Comparison of ENCODE assay signal across 17 cellular contexts in the genomic region with DNA sequence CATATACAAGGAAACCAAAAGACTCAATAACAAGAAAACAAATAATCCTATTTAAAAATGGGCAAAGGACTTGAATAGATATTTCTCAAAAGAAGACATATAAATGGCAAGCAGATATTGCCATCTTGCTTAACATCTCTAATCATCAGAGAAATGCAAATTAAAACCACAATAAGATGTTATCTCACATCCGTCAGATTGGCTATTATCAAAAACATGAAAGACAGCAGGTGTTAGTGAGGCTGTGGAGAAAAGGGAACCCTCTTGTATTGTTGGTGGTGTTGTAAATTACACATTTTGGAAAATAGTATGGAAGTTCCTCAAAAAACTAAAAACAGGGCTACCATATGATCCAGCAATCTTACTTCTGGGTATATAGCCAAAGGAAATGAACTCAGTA. TPM values are rescaled to one million over a fixed set of nuclear protein-coding genes. Genes with fewer than 3 reads are reported as not detected.
DNase-seq lines count a peak whose midpoint lies in the region; ATAC-seq and TF ChIP-seq lines count a peak whose summit lies in the region.
"Had no signal": no experiment of that assay in that cellular context is flagged by ENCODE, and none has a peak within 500 bp of the region (broad histone marks: within the 10 kb centered on the region; RNA-seq: fewer than 3 reads in every experiment).

No MANE protein-coding gene starts in this region.

- H3K27me3 Mint-ChIP-seq in CD4-positive, CD25-positive, alpha-beta regulatory T cell, result peaks cover 24% of the 10 kb centered on the region
- peaks cover 54% of the 10 kb centered on the region for H3K27me3 Mint-ChIP-seq in central memory CD8-positive, alpha-beta T cell

- no TSS peak for BruUV-seq in OCI-LY7 (replicated peaks; lab: Mats Ljungman, UMichigan)

- POLR2A ChIA-PET in OCI-LY7 (lab: Charles Lee), result interaction anchor here (0.8 kb wide), 1 partner anchor 10 kb away, joined by 4 read pairs; no protein-coding TSS in a partner anchor

- H3K4me3 Mint-ChIP-seq in CD4-positive, CD25-positive, alpha-beta regulatory T cell, result peak overlapping the region in 3 of 4 donors; percentile 12 to 55 (median 53)
- H3K4me3 Mint-ChIP-seq in central memory CD8-positive, alpha-beta T cell, result no peak overlapping the region
- H3K4me3 Mint-ChIP-seq: H9 had no signal

- H3K9me2 ChIP-seq in DOHH2 (replicated peaks; ENCODE audit: control insufficient read depth, low read length) (no peaks in the 10 kb centered on the region), OCI-LY7 (ENCODE audit: insufficient read depth, low read length) (no peaks in the 10 kb centered on the region)

- peak; percentile 34 to 63 for ATAC-seq in CD4-positive, CD25-positive, alpha-beta regulatory T cell (ENCODE audit: low read depth in 2 of 2)
- ATAC-seq in central memory CD8-positive, alpha-beta T cell (replicated peaks; ENCODE audit: extremely low read depth, poor library complexity, severe bottlenecking), result no peak
- ATAC-seq in HG03354 (IDR thresholded peaks at IDR 0.05; ENCODE audit: poor library complexity, severe bottlenecking, unreplicated experiment) (no peak), GM21381 (IDR thresholded peaks at IDR 0.05; ENCODE audit: unreplicated experiment) (no peak)

- H2AFZ ChIP-seq in OCI-LY7 (ENCODE audit: low read length), result peak overlapping the region; percentile 13; the same call in 1 of the 2 replicates

- peaks cover 10 to 40% (median 29%) of the 10 kb centered on the region in 4 donors for H3K4me1 Mint-ChIP-seq in CD4-positive, CD25-positive, alpha-beta regulatory T cell
- no peaks in the 10 kb centered on the region for H3K4me1 Mint-ChIP-seq in central memory CD8-positive, alpha-beta T cell

- no peaks in the 10 kb centered on the region for H3K9me3 ChIP-seq in CD4-positive, CD25-positive, alpha-beta regulatory T cell (ENCODE audit: control insufficient read depth in 2 of 2, low read length in 2 of 2)
- H3K9me3 ChIP-seq in DOHH2 (ENCODE audit: control insufficient read depth, insufficient read depth, low read length) (no peaks in the 10 kb centered on the region), OCI-LY7 (ENCODE audit: low read length) (no peaks in the 10 kb centered on the region)
- H3K9me3 ChIP-seq: BLaER1 had no signal

- intact Hi-C loops in OCI-LY7 (cut with micrococcal nuclease; ENCODE audit: unreplicated experiment), result loop anchor here (2.0 kb wide), 1 partner anchor 316 kb away; no protein-coding TSS in a partner anchor

- no peaks in the 10 kb centered on the region for H4K20me1 ChIP-seq in DOHH2 (ENCODE audit: control insufficient read depth, insufficient read depth, low read depth, low read length)
- no peaks in the 10 kb centered on the region for H4K20me1 ChIP-seq in OCI-LY7 (ENCODE audit: insufficient read depth, low read length)

- H3K27ac Mint-ChIP-seq in CD4-positive, CD25-positive, alpha-beta regulatory T cell, result peak overlapping the region in 2 of 3 donors; percentile 3 to 17
- H3K27ac Mint-ChIP-seq in central memory CD8-positive, alpha-beta T cell (ENCODE audit: low read depth), result peak overlapping the region; percentile 10

- H3F3A ChIP-seq in DOHH2 (ENCODE audit: control insufficient read depth, insufficient read depth), result no peaks in the 10 kb centered on the region

- peaks cover 0 to 1% (median 0%) of the 10 kb centered on the region in 7 donors for H3K9me3 Mint-ChIP-seq in CD4-positive, CD25-positive, alpha-beta regulatory T cell
- no peaks in the 10 kb centered on the region for H3K9me3 Mint-ChIP-seq in central memory CD8-positive, alpha-beta T cell

- no peak overlapping the region for H3K27ac ChIP-seq in CD4-positive, CD25-positive, alpha-beta regulatory T cell (ENCODE audit: insufficient read depth, low read length, poor library complexity, severe bottlenecking)
- no peak overlapping the region for H3K27ac ChIP-seq in DOHH2 (ENCODE audit: low read depth, low read length)
- no peak overlapping the region for H3K27ac ChIP-seq in OCI-LY7 (ENCODE audit: low read depth, low read length, poor library complexity, severe bottlenecking)
- H3K27ac ChIP-seq: 22Rv1, BLaER1 had no signal

- peak overlapping the region; percentile 29 for H3K4me2 ChIP-seq in DOHH2 (ENCODE audit: low read length)
- H3K4me2 ChIP-seq in OCI-LY7 (ENCODE audit: low read length), result peak overlapping the region; percentile 33
- H3K4me2 ChIP-seq: BLaER1 had no signal

- TF ChIP-seq CTCF in DOHH2 (IDR thresholded peaks at IDR 0.05; ENCODE audit: low read depth, low read length, poor library complexity, severe bottlenecking) (no peak), OCI-LY7 (conservative IDR thresholded peaks at IDR 0.05; ENCODE audit: low read length) (no peak)

- CTCF ChIA-PET in OCI-LY7 (lab: Charles Lee; ENCODE audit: unreplicated experiment), result no interaction called here

- H3K4me1 ChIP-seq in CD4-positive, CD25-positive, alpha-beta regulatory T cell (ENCODE audit: control insufficient read depth, insufficient read depth, low read length, poor library complexity, severe bottlenecking), result peaks cover 18% of the 10 kb centered on the region
- H3K4me1 ChIP-seq in DOHH2 (ENCODE audit: control insufficient read depth, low read length) (peaks cover 15% of the 10 kb centered on the region), OCI-LY7 (ENCODE audit: insufficient read depth, low read length, poor library complexity, severe bottlenecking) (peaks cover 13% of the 10 kb centered on the region)

- H3K27me3 ChIP-seq in CD4-positive, CD25-positive, alpha-beta regulatory T cell (ENCODE audit: control insufficient read depth, insufficient read depth, low read length), result peaks cover 8% of the 10 kb centered on the region
- H3K27me3 ChIP-seq in DOHH2 (ENCODE audit: control insufficient read depth, low read length), result no peaks in the 10 kb centered on the region
- H3K27me3 ChIP-seq: BLaER1 had no signal

- peak in 2 of 3 donors; percentile 62 to 64 for DNase-seq in CD4-positive, CD25-positive, alpha-beta regulatory T cell
- DNase-seq in OCI-LY7 (ENCODE audit: low spot score) (peak; percentile 14), NCI-H2029 treated with DMSO at 0.1 percent for 48 hours (lab: John Stamatoyannopoulos, UW) (no peak), Ammon's horn (ENCODE audit: low spot score) (no peak)
- no peak for DNase-seq in central memory CD8-positive, alpha-beta T cell (ENCODE audit: low spot score in 2 of 2)
- DNase-seq: COR-L47, DMS153, GOT3, KBM-7 had no signal

- peak overlapping the region; percentile 33 for H3K4me3 ChIP-seq in CD4-positive, CD25-positive, alpha-beta regulatory T cell (ENCODE audit: low read depth, low read length)
- H3K4me3 ChIP-seq in DOHH2 (ENCODE audit: low read length) (no peak overlapping the region), OCI-LY7 (ENCODE audit: low read depth, low read length, poor library complexity, severe bottlenecking) (no peak overlapping the region)
- H3K4me3 ChIP-seq: BLaER1 had no signal

- no peaks in the 10 kb centered on the region for H3K36me3 Mint-ChIP-seq in CD4-positive, CD25-positive, alpha-beta regulatory T cell
- H3K36me3 Mint-ChIP-seq in central memory CD8-positive, alpha-beta T cell (ENCODE audit: insufficient read depth), result peaks cover 1% of the 10 kb centered on the region

- no peaks in the 10 kb centered on the region for H3K36me3 ChIP-seq in CD4-positive, CD25-positive, alpha-beta regulatory T cell (ENCODE audit: control insufficient read depth, insufficient read depth, low read length)
- no peaks in the 10 kb centered on the region for H3K36me3 ChIP-seq in DOHH2 (ENCODE audit: control insufficient read depth, low read length)
- H3K36me3 ChIP-seq in OCI-LY7 (ENCODE audit: insufficient read depth, low read length), result no peaks in the 10 kb centered on the region

- H3K79me2 ChIP-seq in DOHH2 (ENCODE audit: control insufficient read depth, low read length), result no peaks in the 10 kb centered on the region
- no peaks in the 10 kb centered on the region for H3K79me2 ChIP-seq in OCI-LY7 (ENCODE audit: insufficient read depth, low read depth, low read length)

RNA-seq across cellular contexts. Expression of a gene that starts 25.7 kb away (rescaled TPM):
- not detected for total RNA-seq in CD4-positive, CD25-positive, alpha-beta regulatory T cell
- not detected for polyA plus RNA-seq in CD4-positive, CD25-positive, alpha-beta regulatory T cell
- total RNA-seq in OCI-LY7 (2014; rRNA removed; shearing (Covaris generic)), result not detected in 2 replicates
- total RNA-seq in OCI-LY7 (2022), result not detected in 2 replicates
- total RNA-seq: A673, Daoy, H9 had no signal

RNA-seq across cellular contexts. Expression of a gene that starts 28.9 kb away (rescaled TPM):
- total RNA-seq in CD4-positive, CD25-positive, alpha-beta regulatory T cell, result not detected
- under 1 TPM in 1 of 4 donors, not detected in 3; 0.24 TPM for polyA plus RNA-seq in CD4-positive, CD25-positive, alpha-beta regulatory T cell
- total RNA-seq in OCI-LY7 (2014; rRNA removed; shearing (Covaris generic)), result 0.16 TPM in 1 of 2 replicates, not detected in the other
- total RNA-seq in OCI-LY7 (2022), result 0.18 and 0.32 TPM in 2 replicates
- total RNA-seq: A673, Daoy, H9 had no signal

Comparison
In these comparisons a context has a peak if more than half of its experiments do, and no peak if none do; other contexts are left out.
1. ATAC-seq: peak in CD4-positive, CD25-positive, alpha-beta regulatory T cell (2 of 2); none in central memory CD8-positive, alpha-beta T cell (single experiment), HG03354 (single experiment) and GM21381 (single experiment).
2. DNase-seq: peak in CD4-positive, CD25-positive, alpha-beta regulatory T cell (2 of 3) and OCI-LY7 (single experiment); none in central memory CD8-positive, alpha-beta T cell (0 of 2), NCI-H2029 treated with DMSO at 0.1 percent for 48 hours (single experiment) and Ammon's horn (single experiment).